15 cellular contexts compared by ENCODE assay signal in the genomic region with DNA sequence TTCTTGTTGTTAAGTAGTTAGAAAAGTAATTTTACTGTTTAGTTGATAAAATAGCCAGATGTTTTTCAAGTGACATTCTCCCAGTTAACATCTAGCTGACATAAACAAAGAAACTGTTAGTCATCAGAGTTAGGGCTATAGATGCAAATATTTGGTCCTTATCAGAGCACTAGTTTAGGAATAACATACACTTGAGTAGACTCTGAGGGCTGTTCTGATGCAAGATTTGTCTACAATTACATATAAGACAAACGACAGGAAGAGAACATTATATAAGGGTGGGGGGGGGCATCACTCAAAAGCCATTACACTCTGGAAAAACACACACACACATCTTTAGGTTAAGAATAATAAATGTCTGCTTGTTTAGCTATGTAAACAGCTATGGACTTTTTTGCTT.
"Had no signal": no experiment of that assay in that cellular context is flagged by ENCODE, and none has a peak within 500 bp of the region (broad histone marks: within the 10 kb centered on the region; RNA-seq: fewer than 3 reads in every experiment).

No MANE protein-coding gene starts in this region.

- H3K9me3 Mint-ChIP-seq: activated CD4-positive, alpha-beta T cell treated with anti-CD3 and anti-CD28 coated beads, Interleukin-2, amount 10 ng/mL, durations not matched to agents 24 days and 14 days; brain; T-helper 1 cell treated with Interleukin-12 subunit alpha and Interleukin-12 subunit beta and Interleukin-4 antibody, amounts not matched to agents 30 μg/mL and 1 μg/mL, for 36 hours had no signal

- H3K4me3 ChIP-seq: dorsolateral prefrontal cortex, prostate gland, suprapubic skin had no signal

- H3K27me3 ChIP-seq: suprapubic skin had no signal

- ATAC-seq: activated CD8-positive, alpha-beta T cell treated with anti-CD3 and anti-CD28 coated beads, Interleukin-2, amount 10 ng/mL, durations not matched to agents 7 days and 5 days; activated T-cell treated with anti-CD3 and anti-CD28 coated beads, Interleukin-2, amount 50 U/mL, for 4 hours; left lobe of liver; right cardiac atrium; stimulated activated naive CD8-positive, alpha-beta T cell treated with anti-CD3 and anti-CD28 coated beads, Interleukin-15, amount 100 ng/mL, for 72 hours had no signal

- H3K4me3 Mint-ChIP-seq: activated CD4-positive, alpha-beta T cell treated with anti-CD3 and anti-CD28 coated beads, Interleukin-2, amount 10 ng/mL, durations not matched to agents 24 days and 14 days; activated CD8-positive, alpha-beta T cell treated with anti-CD3 and anti-CD28 coated beads, Interleukin-2, amount 10 ng/mL, durations not matched to agents 7 days and 5 days; activated naive CD4-positive, alpha-beta T cell treated with anti-CD3 and anti-CD28 coated beads for 36 hours; activated T-cell treated with anti-CD3 and anti-CD28 coated beads, Interleukin-2, amount 50 U/mL, for 4 hours; brain; stimulated activated naive CD8-positive, alpha-beta T cell treated with anti-CD3 and anti-CD28 coated beads, Interleukin-15, amount 100 ng/mL, for 72 hours; T-helper 1 cell treated with Interleukin-12 subunit alpha and Interleukin-12 subunit beta and Interleukin-4 antibody, amounts not matched to agents 30 μg/mL and 1 μg/mL, for 36 hours had no signal

- H3K27me3 Mint-ChIP-seq: activated CD4-positive, alpha-beta T cell treated with anti-CD3 and anti-CD28 coated beads, Interleukin-2, amount 10 ng/mL, durations not matched to agents 24 days and 14 days; brain; stimulated activated naive CD8-positive, alpha-beta T cell treated with anti-CD3 and anti-CD28 coated beads, Interleukin-15, amount 100 ng/mL, for 72 hours had no signal

- H3K36me3 Mint-ChIP-seq: brain had no signal

- H3K4me1 ChIP-seq: prostate gland, suprapubic skin had no signal

- H3K27ac ChIP-seq: dorsolateral prefrontal cortex, epithelial cell of prostate, prostate gland, suprapubic skin had no signal

- DNase-seq: activated CD4-positive, alpha-beta T cell treated with anti-CD3 and anti-CD28 coated beads, Interleukin-2, amount 10 ng/mL, durations not matched to agents 24 days and 14 days; activated CD8-positive, alpha-beta T cell treated with anti-CD3 and anti-CD28 coated beads, Interleukin-2, amount 10 ng/mL, durations not matched to agents 7 days and 5 days; activated naive CD4-positive, alpha-beta T cell treated with anti-CD3 and anti-CD28 coated beads for 36 hours; activated T-cell treated with anti-CD3 and anti-CD28 coated beads, Interleukin-2, amount 50 U/mL, for 4 hours; caudate nucleus; dorsolateral prefrontal cortex; foreskin melanocyte; right cardiac atrium; stimulated activated naive CD8-positive, alpha-beta T cell treated with anti-CD3 and anti-CD28 coated beads, Interleukin-15, amount 100 ng/mL, for 72 hours had no signal

- H3K4me1 Mint-ChIP-seq: activated CD4-positive, alpha-beta T cell treated with anti-CD3 and anti-CD28 coated beads, Interleukin-2, amount 10 ng/mL, durations not matched to agents 24 days and 14 days; brain; stimulated activated naive CD8-positive, alpha-beta T cell treated with anti-CD3 and anti-CD28 coated beads, Interleukin-15, amount 100 ng/mL, for 72 hours had no signal

- H3K36me3 ChIP-seq: prostate gland, suprapubic skin had no signal

- H3K27ac Mint-ChIP-seq: activated CD4-positive, alpha-beta T cell treated with anti-CD3 and anti-CD28 coated beads, Interleukin-2, amount 10 ng/mL, durations not matched to agents 24 days and 14 days; activated CD8-positive, alpha-beta T cell treated with anti-CD3 and anti-CD28 coated beads, Interleukin-2, amount 10 ng/mL, durations not matched to agents 7 days and 5 days; activated naive CD4-positive, alpha-beta T cell treated with anti-CD3 and anti-CD28 coated beads for 36 hours; brain; stimulated activated naive CD8-positive, alpha-beta T cell treated with anti-CD3 and anti-CD28 coated beads, Interleukin-15, amount 100 ng/mL, for 72 hours; T-helper 1 cell treated with Interleukin-12 subunit alpha and Interleukin-12 subunit beta and Interleukin-4 antibody, amounts not matched to agents 30 μg/mL and 1 μg/mL, for 36 hours had no signal

- H3K9me3 ChIP-seq: prostate gland had no signal
